5 cellular contexts compared by ENCODE assay signal in the genomic region with DNA sequence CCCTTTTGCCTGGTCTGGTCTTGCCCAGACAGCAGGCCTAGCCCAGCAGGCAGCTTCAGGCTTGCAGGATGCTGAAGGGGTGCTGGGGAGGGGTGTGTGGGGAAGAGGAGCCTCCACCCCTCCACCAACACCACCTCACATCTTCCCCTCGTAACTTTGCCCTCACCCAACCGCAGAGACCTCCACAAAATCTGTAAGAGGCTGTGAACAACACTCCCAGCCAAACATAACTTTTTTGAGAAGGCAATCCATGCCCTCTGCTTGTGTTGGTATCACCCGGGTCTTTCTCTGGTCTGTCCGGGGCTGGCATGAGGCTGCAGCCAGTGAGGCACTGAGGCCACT. TPM values are rescaled to one million over a fixed set of nuclear protein-coding genes. Genes with fewer than 3 reads are reported as not detected.
"Had no signal": no experiment of that assay in that cellular context is flagged by ENCODE, and none has a peak within 500 bp of the region (broad histone marks: within the 10 kb centered on the region; RNA-seq: fewer than 3 reads in every experiment).

No MANE protein-coding gene starts in this region.

RNA-seq across cellular contexts. Expression of gene CD8B, which starts 26.2 kb away (rescaled TPM):
- total RNA-seq: HT-29, NCI-H460, PC-9, RPMI7951, SJCRH30 had no signal

RNA-seq across cellular contexts. Expression of gene CD8A, which starts 44.8 kb away (rescaled TPM):
- total RNA-seq: HT-29, RPMI7951 had no signal
